Comparison of ENCODE assay signal across 12 cellular contexts in genomic region chr17:68792042-68792685, GRCh38.
DNase-seq lines count a peak whose midpoint lies in the region; ATAC-seq and TF ChIP-seq lines count a peak whose summit lies in the region.
"Had no signal": no experiment of that assay in that cellular context is flagged by ENCODE, and none has a peak within 500 bp of the region (broad histone marks: within the 10 kb centered on the region; RNA-seq: fewer than 3 reads in every experiment).

No MANE protein-coding gene starts in this region.

- no peak for TF ChIP-seq EP300 in gastroesophageal sphincter (IDR thresholded peaks at IDR 0.05)
- TF ChIP-seq EP300 in sigmoid colon (IDR thresholded peaks at IDR 0.05), result no peak

- peak overlapping the region; percentile 39 to 73 (median 66) for H3K27ac ChIP-seq in gastroesophageal sphincter
- H3K27ac ChIP-seq in sigmoid colon, result peak overlapping the region; percentile 53 to 69 (median 64)

- ATAC-seq in gastroesophageal sphincter (peak; percentile 63), GM19397 (IDR thresholded peaks at IDR 0.05; ENCODE audit: unreplicated experiment) (no peak), HG03135 (IDR thresholded peaks at IDR 0.05; ENCODE audit: unreplicated experiment) (no peak)
- no peak for ATAC-seq in stimulated activated naive CD8-positive, alpha-beta T cell treated with anti-CD3 and anti-CD28 coated beads, Interleukin-15, Interleukin-2, amounts not matched to agents 100 U/mL and 50 U/mL, for 24 hours

- intact Hi-C loops in sigmoid colon (cut with DNase I), result loop anchor here (5.0 to 10.0 kb wide), 2 partner anchors 113 to 265 kb away; no protein-coding TSS in a partner anchor

- H3K9me3 ChIP-seq in gastroesophageal sphincter, result peaks cover 0 to 8% (median 0%) of the 10 kb centered on the region in 3 donors
- no peaks in the 10 kb centered on the region for H3K9me3 ChIP-seq in sigmoid colon

- 18 to 51% methylated on average over 3 of the region's 3 CpGs for WGBS in gastroesophageal sphincter (ENCODE audit: low coverage in 1 of 2), 2 donors
- whole genome bisulfite sequencing in sigmoid colon, 2 donors, result 70 to 71% methylated on average over 3 of the region's 3 CpGs

- DNase-seq in AG10803 (ENCODE audit: low read depth) (peak; percentile 89), astrocyte of the spinal cord (ENCODE audit: low read depth, low spot score) (peak; percentile 19), sigmoid colon (no peak)
- no peak for DNase-seq in central memory CD4-positive, alpha-beta T cell
- DNase-seq in stimulated activated naive CD8-positive, alpha-beta T cell treated with anti-CD3 and anti-CD28 coated beads, Interleukin-15, Interleukin-2, amounts not matched to agents 100 U/mL and 50 U/mL, for 24 hours, result no peak
- DNase-seq: activated CD4-positive, alpha-beta T cell treated with anti-CD3 and anti-CD28 coated beads for 1 hour; NCI-H146; NCI-H510A; small intestine had no signal

- peaks cover 0 to 38% (median 16%) of the 10 kb centered on the region in 3 donors for H3K4me1 ChIP-seq in gastroesophageal sphincter
- peaks cover 0 to 15% (median 0%) of the 10 kb centered on the region in 4 donors for H3K4me1 ChIP-seq in sigmoid colon

- H3K4me3 ChIP-seq in AG10803 (ENCODE audit: low read length) (no peak overlapping the region), astrocyte of the spinal cord (ENCODE audit: low read depth, low read length) (no peak overlapping the region), gastroesophageal sphincter (no peak overlapping the region), sigmoid colon (no peak overlapping the region)

- in situ Hi-C loops in astrocyte of the spinal cord (cut with HindIII; ENCODE audit: low sequenced_read_pairs), result no loop called here

- TF ChIP-seq CTCF in AG10803 (conservative IDR thresholded peaks at IDR 0.05; ENCODE audit: low read length) (no peak), astrocyte of the spinal cord (IDR thresholded peaks at IDR 0.05; ENCODE audit: low read depth, low read length) (no peak), gastroesophageal sphincter (IDR thresholded peaks at IDR 0.05) (no peak), sigmoid colon (IDR thresholded peaks at IDR 0.05) (no peak)

- H3K27me3 ChIP-seq in gastroesophageal sphincter, result no peaks in the 10 kb centered on the region
- H3K27me3 ChIP-seq in sigmoid colon, result no peaks in the 10 kb centered on the region

- no peaks in the 10 kb centered on the region for H3K36me3 ChIP-seq in gastroesophageal sphincter
- H3K36me3 ChIP-seq in sigmoid colon, result no peaks in the 10 kb centered on the region

- TF ChIP-seq POLR2A in gastroesophageal sphincter (IDR thresholded peaks at IDR 0.05) (no peak), sigmoid colon (IDR thresholded peaks at IDR 0.05) (no peak)

Comparison
In these comparisons a context has a peak if more than half of its experiments do, and no peak if none do; other contexts are left out.
1. DNase-seq: peak in AG10803 (single experiment) and astrocyte of the spinal cord (single experiment); none in sigmoid colon (single experiment), central memory CD4-positive, alpha-beta T cell (single experiment) and stimulated activated naive CD8-positive, alpha-beta T cell treated with anti-CD3 and anti-CD28 coated beads, Interleukin-15, Interleukin-2, amounts not matched to agents 100 U/mL and 50 U/mL, for 24 hours (single experiment).